In the genomic region with DNA sequence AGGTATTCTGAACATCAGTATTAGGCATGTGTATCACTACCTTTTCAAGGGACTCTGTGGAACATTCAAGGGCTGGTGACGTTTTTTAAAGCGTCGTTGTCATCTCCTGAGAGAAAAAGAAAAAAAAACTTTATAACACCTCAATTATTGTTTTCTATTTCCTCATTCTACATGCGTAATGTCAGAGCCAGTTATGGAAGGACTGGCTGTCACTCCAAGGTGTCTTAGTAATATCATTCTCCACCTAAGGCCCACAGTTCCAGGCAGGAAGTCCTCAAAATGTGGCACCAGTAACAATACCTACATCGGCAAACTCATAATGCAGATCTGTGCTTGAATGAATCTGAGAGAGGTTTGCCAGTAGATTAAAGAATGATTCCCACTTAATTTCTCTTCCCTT, we compare ENCODE assay signal across 17 cellular contexts.
A peak's percentile ranks its signal among the peaks of the same experiment; 100 is the strongest.
DNase-seq lines count a peak whose midpoint lies in the region; ATAC-seq and TF ChIP-seq lines count a peak whose summit lies in the region.
"Had no signal": no experiment of that assay in that cellular context is flagged by ENCODE, and none has a peak within 500 bp of the region (broad histone marks: within the 10 kb centered on the region; RNA-seq: fewer than 3 reads in every experiment).

No MANE protein-coding gene starts in this region.

- no peak overlapping the region for H3K9ac ChIP-seq in mucosa of rectum (ENCODE audit: low read depth in 1 of 2, low read length in 2 of 2)

- 89 to 91% methylated on average over 5 of the region's 5 CpGs for WGBS in tibial nerve, 2 donors

- peaks cover 0 to 2% of the 10 kb centered on the region in 2 donors for H3K36me3 ChIP-seq in mucosa of rectum (ENCODE audit: control insufficient read depth in 2 of 2, insufficient read depth in 2 of 2, low read length in 2 of 2)
- H3K36me3 ChIP-seq in MG63: peaks cover 69% of the 10 kb centered on the region
- peaks cover 0 to 4% (median 0%) of the 10 kb centered on the region in 3 donors for H3K36me3 ChIP-seq in tibial nerve
- H3K36me3 ChIP-seq: BE2C had no signal

- H3K9me3 ChIP-seq in mucosa of rectum (ENCODE audit: control insufficient read depth in 2 of 2, low read length in 2 of 2) (no peaks in the 10 kb centered on the region), MG63 (no peaks in the 10 kb centered on the region), tibial nerve (no peaks in the 10 kb centered on the region)
- H3K9me3 ChIP-seq: BE2C had no signal

- no peak for ATAC-seq in HG03025 (IDR thresholded peaks at IDR 0.05; ENCODE audit: low FRiP score, unreplicated experiment)
- ATAC-seq: GM23338 had no signal

- no peak for TF ChIP-seq EP300 in tibial nerve (IDR thresholded peaks at IDR 0.05)

- peak; percentile 50 for DNase-seq in NCI-H69 (lab: John Stamatoyannopoulos, UW)
- DNase-seq in kidney tubule cell (ENCODE audit: low spot score): peak; percentile 9
- DNase-seq in MG63: no peak
- no peak for DNase-seq in tibial nerve (ENCODE audit: low spot score in 2 of 2)
- DNase-seq: BE2C; C1 segment of cervical spinal cord; CD4-positive, CD25-positive, alpha-beta regulatory T cell; CD8-positive, alpha-beta memory T cell; COR-L47; DMS 273 treated with DMSO at 0.1 percent for 48 hours; DMS79; GDM1; HCEC 1CT had no signal

- H3K27ac ChIP-seq in mucosa of rectum (ENCODE audit: low read depth in 2 of 2, low read length in 2 of 2) (peak overlapping the region; percentile 58 to 67), tibial nerve (no peak overlapping the region)
- H3K27ac ChIP-seq: HL-60 had no signal

- H3K4me3 ChIP-seq in mucosa of rectum (ENCODE audit: low read length in 2 of 2) (no peak overlapping the region), MG63 (no peak overlapping the region), tibial nerve (no peak overlapping the region)
- H3K4me3 ChIP-seq: GM23338 had no signal

- H3K4me1 ChIP-seq in mucosa of rectum (ENCODE audit: control insufficient read depth in 2 of 2, insufficient read depth in 2 of 2, low read length in 2 of 2): peaks cover 11 to 24% of the 10 kb centered on the region in 2 donors
- H3K4me1 ChIP-seq in tibial nerve: peaks cover 0 to 11% (median 0%) of the 10 kb centered on the region in 4 donors
- H3K4me1 ChIP-seq: BE2C had no signal

- TF ChIP-seq CTCF in tibial nerve (IDR thresholded peaks at IDR 0.05): no peak

- H3K27me3 ChIP-seq in mucosa of rectum (ENCODE audit: control insufficient read depth in 2 of 2, insufficient read depth in 2 of 2, low read length in 2 of 2) (no peaks in the 10 kb centered on the region), MG63 (no peaks in the 10 kb centered on the region), tibial nerve (no peaks in the 10 kb centered on the region)
- H3K27me3 ChIP-seq: BE2C had no signal

- no peak for TF ChIP-seq POLR2A in tibial nerve (IDR thresholded peaks at IDR 0.05)

Comparison
In these comparisons a context has a peak if more than half of its experiments do, and no peak if none do; other contexts are left out.
1. DNase-seq: peak in NCI-H69 (single experiment) and kidney tubule cell (single experiment); none in MG63 (single experiment) and tibial nerve (0 of 2).
2. H3K27ac ChIP-seq: peak in mucosa of rectum (2 of 2); none in tibial nerve (0 of 4).